31 cellular contexts compared by ENCODE assay signal in the genomic region with DNA sequence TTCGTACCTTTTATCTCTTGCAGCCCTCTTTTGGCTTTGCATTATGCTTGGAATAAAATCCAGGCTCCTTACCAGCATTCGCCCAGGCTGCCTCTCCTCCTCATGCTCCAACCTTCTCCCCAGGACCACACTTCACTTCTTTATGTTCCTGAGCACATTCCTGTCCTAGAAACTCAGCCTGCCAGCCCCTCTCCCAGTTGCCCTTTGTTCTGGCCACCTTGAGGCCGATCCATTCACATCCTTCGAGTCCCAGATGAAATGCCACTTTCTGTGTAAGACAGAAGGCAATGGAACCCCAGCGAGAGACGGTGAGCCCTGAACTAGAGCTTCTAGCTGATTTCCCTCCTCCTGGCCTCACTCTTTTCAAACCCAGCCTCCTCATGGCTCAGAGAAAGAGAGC.
"Had no signal": no experiment of that assay in that cellular context is flagged by ENCODE, and none has a peak within 500 bp of the region (broad histone marks: within the 10 kb centered on the region; RNA-seq: fewer than 3 reads in every experiment).

No MANE protein-coding gene starts in this region.

- ATAC-seq: activated CD4-positive, CD25-positive, alpha-beta regulatory T cell treated with anti-CD3 and anti-CD28 coated beads, Interleukin-2, amount 50 U/mL, for 24 hours; activated CD8-positive, alpha-beta T cell treated with anti-CD3 and anti-CD28 coated beads for 36 hours; activated naive CD8-positive, alpha-beta T cell treated with anti-CD3 and anti-CD28 coated beads, Interleukin-2, amount 50 U/mL, for 24 hours; activated T-cell treated with anti-CD3 and anti-CD28 coated beads, Interleukin-2, amount 50 U/mL, for 4 hours; activated T-helper 17 cell treated with anti-CD3 and anti-CD28 coated beads, Interleukin-2, amount 50 U/mL, for 72 hours; body of pancreas; effector memory CD8-positive, alpha-beta T cell; foreskin keratinocyte; gastrocnemius medialis; heart left ventricle had no signal

- H3K36me3 ChIP-seq: adrenal gland, esophagus muscularis mucosa, gastrocnemius medialis, heart left ventricle had no signal

- H3K4me3 ChIP-seq: adrenal gland, body of pancreas, esophagus muscularis mucosa, gastrocnemius medialis, heart left ventricle had no signal

- H3K36me3 Mint-ChIP-seq: activated naive CD4-positive, alpha-beta T cell treated with anti-CD3 and anti-CD28 coated beads, Interleukin-2, amount 50 U/mL, for 24 hours; activated naive CD8-positive, alpha-beta T cell treated with anti-CD3 and anti-CD28 coated beads for 36 hours had no signal

- H3K27ac Mint-ChIP-seq: activated B cell treated with CpG ODN at 0.5 μM for 24 hours; activated CD8-positive, alpha-beta T cell treated with anti-CD3 and anti-CD28 coated beads for 36 hours; activated naive CD4-positive, alpha-beta T cell treated with anti-CD3 and anti-CD28 coated beads for 36 hours; activated naive CD4-positive, alpha-beta T cell treated with anti-CD3 and anti-CD28 coated beads, Interleukin-2, amount 50 U/mL, for 24 hours; activated naive CD8-positive, alpha-beta T cell treated with anti-CD3 and anti-CD28 coated beads for 36 hours; activated naive CD8-positive, alpha-beta T cell treated with anti-CD3 and anti-CD28 coated beads, Interleukin-2, amount 50 U/mL, for 24 hours; activated T-helper 17 cell treated with anti-CD3 and anti-CD28 coated beads, Interleukin-2, amount 50 U/mL, for 72 hours; effector memory CD8-positive, alpha-beta T cell had no signal

- DNase-seq: activated B cell treated with CpG ODN at 0.5 μM for 24 hours; activated CD4-positive, alpha-beta T cell treated with anti-CD3 and anti-CD28 coated beads for 48 hours; activated CD4-positive, alpha-beta T cell treated with anti-CD3 and anti-CD28 coated beads, Interleukin-2, amount 50 U/mL, for 1 hour; activated CD4-positive, alpha-beta T cell treated with anti-CD3 and anti-CD28 coated beads, Interleukin-2, amount 50 U/mL, for 48 hours; activated CD8-positive, alpha-beta memory T cell treated with anti-CD3 and anti-CD28 coated beads for 24 hours; activated CD8-positive, alpha-beta T cell treated with anti-CD3 and anti-CD28 coated beads for 36 hours; activated effector memory CD4-positive, alpha-beta T cell treated with Interleukin-2 at 50 U/mL for 16 hours; activated naive CD4-positive, alpha-beta T cell treated with anti-CD3 and anti-CD28 coated beads for 36 hours; activated naive CD8-positive, alpha-beta T cell treated with anti-CD3 and anti-CD28 coated beads for 36 hours; activated naive CD8-positive, alpha-beta T cell treated with anti-CD3 and anti-CD28 coated beads, Interleukin-2, amount 50 U/mL, for 24 hours; activated T-cell treated with anti-CD3 and anti-CD28 coated beads, Interleukin-2, amount 50 U/mL, for 4 hours; adrenal gland; amygdala; aorta; body of pancreas; caudate nucleus; cortex of kidney; dermis blood vessel endothelial cell; effector CD4-positive, alpha-beta T cell; effector memory CD8-positive, alpha-beta T cell; erythroblast; foreskin keratinocyte; gastrocnemius medialis; glutamatergic neuron; heart left ventricle; T-helper 2 cell had no signal

- H3K27me3 ChIP-seq: adrenal gland, body of pancreas, foreskin keratinocyte had no signal

- H3K27ac ChIP-seq: adrenal gland, body of pancreas, esophagus muscularis mucosa, foreskin keratinocyte, gastrocnemius medialis, heart left ventricle had no signal

- H3K9me3 ChIP-seq: adrenal gland, body of pancreas, gastrocnemius medialis had no signal

- H3K4me1 Mint-ChIP-seq: activated B cell treated with CpG ODN at 0.5 μM for 24 hours; activated naive CD4-positive, alpha-beta T cell treated with anti-CD3 and anti-CD28 coated beads, Interleukin-2, amount 50 U/mL, for 24 hours; activated naive CD8-positive, alpha-beta T cell treated with anti-CD3 and anti-CD28 coated beads for 36 hours; activated naive CD8-positive, alpha-beta T cell treated with anti-CD3 and anti-CD28 coated beads, Interleukin-2, amount 50 U/mL, for 24 hours; activated T-helper 17 cell treated with anti-CD3 and anti-CD28 coated beads, Interleukin-2, amount 50 U/mL, for 72 hours had no signal

- FAIRE-seq: colon had no signal

- H3K9me3 Mint-ChIP-seq: activated CD8-positive, alpha-beta T cell treated with anti-CD3 and anti-CD28 coated beads for 36 hours; activated naive CD4-positive, alpha-beta T cell treated with anti-CD3 and anti-CD28 coated beads, Interleukin-2, amount 50 U/mL, for 24 hours; activated naive CD8-positive, alpha-beta T cell treated with anti-CD3 and anti-CD28 coated beads for 36 hours; activated T-cell treated with anti-CD3 and anti-CD28 coated beads, Interleukin-2, amount 50 U/mL, for 4 hours had no signal

- H3K4me1 ChIP-seq: adrenal gland, body of pancreas, esophagus muscularis mucosa, foreskin keratinocyte, gastrocnemius medialis, heart left ventricle had no signal

- H3K4me3 Mint-ChIP-seq: activated B cell treated with CpG ODN at 0.5 μM for 24 hours; activated CD8-positive, alpha-beta T cell treated with anti-CD3 and anti-CD28 coated beads for 36 hours; activated naive CD4-positive, alpha-beta T cell treated with anti-CD3 and anti-CD28 coated beads for 36 hours; activated naive CD4-positive, alpha-beta T cell treated with anti-CD3 and anti-CD28 coated beads, Interleukin-2, amount 50 U/mL, for 24 hours; activated naive CD8-positive, alpha-beta T cell treated with anti-CD3 and anti-CD28 coated beads for 36 hours; activated naive CD8-positive, alpha-beta T cell treated with anti-CD3 and anti-CD28 coated beads, Interleukin-2, amount 50 U/mL, for 24 hours; activated T-cell treated with anti-CD3 and anti-CD28 coated beads, Interleukin-2, amount 50 U/mL, for 4 hours; activated T-helper 17 cell treated with anti-CD3 and anti-CD28 coated beads, Interleukin-2, amount 50 U/mL, for 72 hours; effector memory CD8-positive, alpha-beta T cell had no signal
